In the genomic region with DNA sequence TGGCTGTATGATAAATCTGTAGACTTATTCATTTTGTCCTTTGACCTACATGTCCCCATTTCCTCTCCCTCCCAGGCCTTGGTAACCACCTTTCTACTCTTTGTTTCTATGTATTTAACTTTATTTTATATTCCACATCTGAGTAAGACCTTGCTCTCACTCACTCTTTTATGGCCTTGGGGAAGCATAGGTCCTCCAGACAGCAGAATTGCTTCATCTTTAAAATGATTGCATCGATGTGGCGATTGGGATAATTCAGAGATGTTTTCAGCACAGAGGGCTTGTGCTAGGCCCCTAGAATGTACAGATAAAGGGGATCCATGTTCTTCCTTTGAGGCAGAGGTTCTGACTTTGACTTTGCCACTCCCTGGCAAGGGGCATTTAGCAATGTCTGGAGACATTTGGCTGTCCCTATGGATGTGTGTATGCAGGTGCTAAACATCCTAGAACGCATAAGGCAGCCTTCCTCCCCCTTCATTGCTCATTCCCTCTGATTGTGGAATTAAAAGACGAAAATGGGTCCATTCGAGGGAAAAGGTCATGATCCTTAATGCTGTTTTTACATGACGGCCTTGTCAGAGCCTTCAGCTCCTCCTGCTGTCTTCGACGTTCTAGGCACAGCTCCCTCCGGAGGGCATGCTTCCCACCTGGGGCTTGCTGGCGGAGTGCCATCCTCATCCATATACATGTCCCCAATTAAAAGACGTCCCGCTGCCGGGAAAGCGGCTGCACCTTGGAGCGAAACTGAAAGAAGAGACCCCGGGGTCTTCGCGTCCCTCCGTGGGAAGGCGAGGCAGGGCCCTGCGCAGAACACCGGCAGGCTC, we compare ENCODE assay signal across 10 cellular contexts. TPM values are rescaled to one million over a fixed set of nuclear protein-coding genes. Genes with fewer than 3 reads are reported as not detected.
DNase-seq lines count a peak whose midpoint lies in the region; ATAC-seq and TF ChIP-seq lines count a peak whose summit lies in the region.
"Had no signal": no experiment of that assay in that cellular context is flagged by ENCODE, and none has a peak within 500 bp of the region (broad histone marks: within the 10 kb centered on the region; RNA-seq: fewer than 3 reads in every experiment).

No MANE protein-coding gene starts in this region.

- H3K27me3 Mint-ChIP-seq in T-helper 17 cell: peaks cover 16% of the 10 kb centered on the region

- H3K9me3 ChIP-seq in T-helper 17 cell (ENCODE audit: control insufficient read depth, low read length, poor library complexity, severe bottlenecking): no peaks in the 10 kb centered on the region
- no peaks in the 10 kb centered on the region for H3K9me3 ChIP-seq in iPS-15b (ENCODE audit: control insufficient read depth, insufficient read depth, low read length)

- peak; percentile 62 for DNase-seq in DMS53 (lab: John Stamatoyannopoulos, UW)
- no peak for DNase-seq in DMS53 treated with DMSO at 0.1 percent for 48 hours (lab: John Stamatoyannopoulos, UW; ENCODE audit: unreplicated experiment)
- no peak for DNase-seq in T-helper 17 cell
- DNase-seq in superior temporal gyrus (ENCODE audit: extremely low spot score): peak; percentile 15
- DNase-seq in stimulated activated naive CD8-positive, alpha-beta T cell treated with anti-CD3 and anti-CD28 coated beads, Interleukin-15, Interleukin-2, amounts not matched to agents 100 U/mL and 50 U/mL, for 24 hours: no peak
- DNase-seq in omental fat pad (ENCODE audit: low spot score): no peak
- no peak for DNase-seq in activated effector memory CD4-positive, alpha-beta T cell treated with anti-CD3 and anti-CD28 coated beads, Interleukin-2, amount 50 U/mL, for 16 hours
- DNase-seq: activated CD4-positive, alpha-beta T cell treated with anti-CD3 and anti-CD28 coated beads for 36 hours had no signal

- no peaks in the 10 kb centered on the region for H3K36me3 ChIP-seq in iPS-15b (ENCODE audit: control insufficient read depth, insufficient read depth, low read length)

- TF ChIP-seq CTCF in omental fat pad (IDR thresholded peaks at IDR 0.05): no peak

- peaks cover 22% of the 10 kb centered on the region for H3K27me3 ChIP-seq in iPS-15b (ENCODE audit: control insufficient read depth, insufficient read depth, low read length)

- peak overlapping the region; percentile 8 for H3K9ac ChIP-seq in iPS-15b (ENCODE audit: low read depth, low read length)

- H3K4me1 Mint-ChIP-seq in T-helper 17 cell: no peaks in the 10 kb centered on the region
- H3K4me1 Mint-ChIP-seq: activated CD4-positive, alpha-beta T cell treated with anti-CD3 and anti-CD28 coated beads for 36 hours; memory B cell had no signal

- H3K4me1 ChIP-seq in iPS-15b (ENCODE audit: control insufficient read depth, insufficient read depth, low read length): peaks cover 4% of the 10 kb centered on the region

- H3K27ac Mint-ChIP-seq in T-helper 17 cell: no peak overlapping the region
- H3K27ac Mint-ChIP-seq: activated CD4-positive, alpha-beta T cell treated with anti-CD3 and anti-CD28 coated beads for 36 hours; memory B cell had no signal

- peaks cover 2% of the 10 kb centered on the region for H3K36me3 Mint-ChIP-seq in T-helper 17 cell (ENCODE audit: low read depth)
- H3K36me3 Mint-ChIP-seq: memory B cell had no signal

- H3K4me3 Mint-ChIP-seq in T-helper 17 cell: peak overlapping the region; percentile 52
- H3K4me3 Mint-ChIP-seq: activated CD4-positive, alpha-beta T cell treated with anti-CD3 and anti-CD28 coated beads for 36 hours; memory B cell had no signal

- ATAC-seq in T-helper 17 cell (no peak), omental fat pad (ENCODE audit: low FRiP score) (no peak)
- no peak for ATAC-seq in stimulated activated naive CD8-positive, alpha-beta T cell treated with anti-CD3 and anti-CD28 coated beads, Interleukin-15, Interleukin-2, amounts not matched to agents 100 U/mL and 50 U/mL, for 24 hours
- ATAC-seq: activated CD4-positive, alpha-beta T cell treated with anti-CD3 and anti-CD28 coated beads for 36 hours had no signal

- H3K4me3 ChIP-seq in iPS-15b (ENCODE audit: low read depth, low read length): peak overlapping the region; percentile 58

RNA-seq across cellular contexts. Expression of a gene that starts 1.1 kb away (rescaled TPM):
- total RNA-seq in T-helper 17 cell (under 1 TPM in 1 of 2 donors, not detected in 1; 0.10 TPM), omental fat pad (not detected)
- total RNA-seq: activated CD4-positive, alpha-beta T cell treated with anti-CD3 and anti-CD28 coated beads for 36 hours had no signal

Comparison
In these comparisons a context has a peak if more than half of its experiments do, and no peak if none do; other contexts are left out.
1. DNase-seq: peak in DMS53 (single experiment) and superior temporal gyrus (single experiment); none in DMS53 treated with DMSO at 0.1 percent for 48 hours (single experiment), T-helper 17 cell (0 of 3), stimulated activated naive CD8-positive, alpha-beta T cell treated with anti-CD3 and anti-CD28 coated beads, Interleukin-15, Interleukin-2, amounts not matched to agents 100 U/mL and 50 U/mL, for 24 hours (single experiment), omental fat pad (single experiment) and activated effector memory CD4-positive, alpha-beta T cell treated with anti-CD3 and anti-CD28 coated beads, Interleukin-2, amount 50 U/mL, for 16 hours (single experiment).